Comparison of ENCODE assay signal across 1 cellular context in genomic region chr13:26247608-26248007, GRCh38.
TF ChIP-seq lines count a peak whose summit lies in the region.

No MANE protein-coding gene starts in this region.

TF ChIP-seq in K562, 482 proteins besides CTCF, POLR2A, EP300 and RAD21 (continued from another document):
- TF ChIP-seq, protein P1, sequence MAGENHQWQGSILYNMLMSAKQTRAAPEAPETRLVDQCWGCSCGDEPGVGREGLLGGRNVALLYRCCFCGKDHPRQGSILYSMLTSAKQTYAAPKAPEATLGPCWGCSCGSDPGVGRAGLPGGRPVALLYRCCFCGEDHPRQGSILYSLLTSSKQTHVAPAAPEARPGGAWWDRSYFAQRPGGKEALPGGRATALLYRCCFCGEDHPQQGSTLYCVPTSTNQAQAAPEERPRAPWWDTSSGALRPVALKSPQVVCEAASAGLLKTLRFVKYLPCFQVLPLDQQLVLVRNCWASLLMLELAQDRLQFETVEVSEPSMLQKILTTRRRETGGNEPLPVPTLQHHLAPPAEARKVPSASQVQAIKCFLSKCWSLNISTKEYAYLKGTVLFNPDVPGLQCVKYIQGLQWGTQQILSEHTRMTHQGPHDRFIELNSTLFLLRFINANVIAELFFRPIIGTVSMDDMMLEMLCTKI (IDR thresholded peaks at IDR 0.05; ENCODE audit: partially characterized antibody), result no peak
- peak; percentile 52; the same call in 1 of the 2 replicates for TF ChIP-seq POLR2AphosphoS5 (IDR thresholded peaks at IDR 0.05; ENCODE audit: control insufficient read depth, insufficient read depth, low read depth, low read length)
TF ChIP-seq in K562: peak in this region for 99.
